ENCODE assay signal across 12 cellular contexts in genomic region chr1:1164701-1165451, GRCh38. TPM values are rescaled to one million over a fixed set of nuclear protein-coding genes. Genes with fewer than 3 reads are reported as not detected.
DNase-seq lines count a peak whose midpoint lies in the region; TF ChIP-seq lines count a peak whose summit lies in the region.
"Had no signal": no experiment of that assay in that cellular context is flagged by ENCODE, and none has a peak within 500 bp of the region (broad histone marks: within the 10 kb centered on the region; RNA-seq: fewer than 3 reads in every experiment).

No MANE protein-coding gene starts in this region.

- H2AFZ ChIP-seq in parathyroid adenoma, result no peak overlapping the region

- intact Hi-C loops in esophagus squamous epithelium (cut with DNase I), result no loop called here
- intact Hi-C loops in cardiac septum (cut with DNase I), result no loop called here

- no peak overlapping the region for H3K9ac ChIP-seq in parathyroid adenoma

- 34 to 60% methylated on average over 6 to 24 of the region's 48 CpGs for WGBS in esophagus squamous epithelium, 2 donors

- H3K27me3 ChIP-seq in esophagus squamous epithelium (peaks cover 0 to 74% (median 0%) of the 10 kb centered on the region in 4 donors), parathyroid adenoma (ENCODE audit: control insufficient read depth, insufficient read depth, low read length) (no peaks in the 10 kb centered on the region), BE2C (peaks cover 10% of the 10 kb centered on the region)

- no peaks in the 10 kb centered on the region for H3K79me2 ChIP-seq in parathyroid adenoma

- no peak for TF ChIP-seq CTCF in esophagus squamous epithelium (IDR thresholded peaks at IDR 0.05)
- TF ChIP-seq CTCF in parathyroid adenoma (IDR thresholded peaks at IDR 0.05), result no peak
- no peak for TF ChIP-seq CTCF in BE2C (IDR thresholded peaks at IDR 0.05; ENCODE audit: low read depth, low read length)

- TF ChIP-seq POLR2A in esophagus squamous epithelium (IDR thresholded peaks at IDR 0.05), result peak in 2 of 4 donors; percentile 3 to 34

- DNase-seq in Daoy (ENCODE audit: low read depth), result peak; percentile 58
- DNase-seq in NCI-H510A treated with DMSO at 0.1 percent for 48 hours (lab: John Stamatoyannopoulos, UW), result peak; percentile 75
- DNase-seq in esophagus squamous epithelium (lab: John Stamatoyannopoulos, UW), result no peak
- no peak for DNase-seq in NCI-H1436 (lab: John Stamatoyannopoulos, UW)
- no peak for DNase-seq in BE2C
- DNase-seq in cardiac septum (ENCODE audit: low spot score), result no peak
- DNase-seq in activated CD4-positive, CD25-positive, alpha-beta regulatory T cell (lab: John Stamatoyannopoulos, UW), result no peak
- DNase-seq: adrenal gland, occipital lobe, tibial artery had no signal

- H3K36me3 ChIP-seq in esophagus squamous epithelium (peaks cover 0 to 26% (median 0%) of the 10 kb centered on the region in 3 donors), parathyroid adenoma (ENCODE audit: control insufficient read depth, insufficient read depth, low read length) (no peaks in the 10 kb centered on the region), BE2C (no peaks in the 10 kb centered on the region)
- H3K36me3 ChIP-seq: adrenal gland, tibial artery had no signal

- peaks cover 12 to 59% (median 28%) of the 10 kb centered on the region in 3 donors for H3K4me1 ChIP-seq in esophagus squamous epithelium
- H3K4me1 ChIP-seq in parathyroid adenoma, result no peaks in the 10 kb centered on the region
- no peaks in the 10 kb centered on the region for H3K4me1 ChIP-seq in BE2C
- H3K4me1 ChIP-seq: adrenal gland, tibial artery had no signal

- H3K9me3 ChIP-seq in esophagus squamous epithelium, result no peaks in the 10 kb centered on the region
- no peaks in the 10 kb centered on the region for H3K9me3 ChIP-seq in parathyroid adenoma (ENCODE audit: control insufficient read depth, low read length)
- no peaks in the 10 kb centered on the region for H3K9me3 ChIP-seq in BE2C
- H3K9me3 ChIP-seq: adrenal gland, tibial artery had no signal

- H3K4me2 ChIP-seq in parathyroid adenoma (ENCODE audit: low read length), result peak overlapping the region; percentile 96

- H3K27ac ChIP-seq in esophagus squamous epithelium (peak overlapping the region; percentile 89 to 96 (median 94)), parathyroid adenoma (no peak overlapping the region)
- H3K27ac ChIP-seq: adrenal gland, tibial artery had no signal

- H3K4me3 ChIP-seq in esophagus squamous epithelium, result peak overlapping the region; percentile 60 to 70 (median 67)
- no peak overlapping the region for H3K4me3 ChIP-seq in parathyroid adenoma (ENCODE audit: low read depth, low read length)
- no peak overlapping the region for H3K4me3 ChIP-seq in BE2C (ENCODE audit: low read depth, low read length)
- H3K4me3 ChIP-seq: adrenal gland, tibial artery had no signal

RNA-seq across cellular contexts. Expression of gene TTLL10, which starts 8.8 kb away (rescaled TPM):
- total RNA-seq in Daoy (2014; rRNA removed; shearing (Covaris generic)), result not detected in 2 replicates
- under 1 TPM in 2 of 4 donors, not detected in 2; 0.19 to 0.44 TPM for total RNA-seq in esophagus squamous epithelium
- polyA plus RNA-seq in BE2C (2012; ENCODE audit: insufficient read depth, insufficient read length, low read depth), result not detected
- total RNA-seq in cardiac septum, result 0.22 TPM
- total RNA-seq: adrenal gland; CD8-positive, alpha-beta memory T cell; occipital lobe had no signal
- polyA plus RNA-seq: CD8-positive, alpha-beta memory T cell had no signal

RNA-seq across cellular contexts. Expression of gene TNFRSF18, which starts 41.5 kb away (rescaled TPM):
- 0.89 and 1.9 TPM in 2 replicates for total RNA-seq in Daoy (2014; rRNA removed; shearing (Covaris generic))
- total RNA-seq in esophagus squamous epithelium (10 to 100 TPM in 1 of 4 donors, 1 to 10 TPM in 3; 2.0 to 21.0 (median 2.8) TPM), cardiac septum (0.19 TPM)
- polyA plus RNA-seq in BE2C (2012; ENCODE audit: insufficient read depth, insufficient read length, low read depth), result not detected
- total RNA-seq: occipital lobe had no signal

RNA-seq across cellular contexts. Expression of gene C1orf159, which starts 49.0 kb away (rescaled TPM):
- 14.8 and 19.1 TPM in 2 replicates for total RNA-seq in Daoy (2014; rRNA removed; shearing (Covaris generic))
- total RNA-seq in esophagus squamous epithelium (10 to 100 TPM in 3 of 4 donors, 1 to 10 TPM in 1; 6.9 to 19.6 (median 14.7) TPM), cardiac septum (5.4 TPM)
- polyA plus RNA-seq in BE2C (2012; ENCODE audit: insufficient read depth, insufficient read length, low read depth), result 32.0 TPM

RNA-seq across cellular contexts. Expression of gene TNFRSF4, which starts 49.1 kb away (rescaled TPM):
- total RNA-seq in Daoy (2014; rRNA removed; shearing (Covaris generic)), result not detected in 2 replicates
- total RNA-seq in esophagus squamous epithelium (1 to 10 TPM in 1 of 4 donors, under 1 TPM in 2, not detected in 1; 0.40 to 1.3 (median 0.57) TPM), cardiac septum (4.3 TPM)
- 0.96 TPM for polyA plus RNA-seq in BE2C (2012; ENCODE audit: insufficient read depth, insufficient read length, low read depth)
- total RNA-seq: occipital lobe had no signal

Comparison
In these comparisons a context has a peak if more than half of its experiments do, and no peak if none do; other contexts are left out.
1. DNase-seq: peak in Daoy (single experiment) and NCI-H510A treated with DMSO at 0.1 percent for 48 hours (single experiment); none in esophagus squamous epithelium (single experiment), NCI-H1436 (single experiment), BE2C (single experiment), cardiac septum (single experiment) and activated CD4-positive, CD25-positive, alpha-beta regulatory T cell (0 of 4).
2. H3K4me3 ChIP-seq: peak in esophagus squamous epithelium (4 of 4); none in parathyroid adenoma (single experiment) and BE2C (single experiment).